Comparison of ENCODE assay signal across 22 cellular contexts in the genomic region with DNA sequence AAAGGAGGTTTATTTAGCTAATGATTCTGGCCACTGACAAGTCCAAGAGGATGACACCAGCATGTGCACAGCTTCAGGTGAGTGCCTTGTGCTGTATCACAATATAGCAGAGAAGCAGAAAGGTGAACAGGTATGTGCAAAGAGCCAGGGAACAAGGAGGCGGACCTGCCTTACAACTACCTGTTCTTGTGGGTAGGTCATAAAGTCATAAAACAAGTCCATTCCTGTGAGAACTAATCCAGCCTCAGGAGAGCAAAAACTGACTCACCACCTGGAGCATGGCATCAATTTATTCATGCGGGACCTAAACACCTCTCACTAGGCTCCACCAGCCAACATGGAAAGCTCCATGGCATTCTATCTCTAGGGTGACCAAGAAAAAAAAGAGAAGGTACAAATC.
A peak's percentile ranks its signal among the peaks of the same experiment; 100 is the strongest.
DNase-seq lines count a peak whose midpoint lies in the region; ATAC-seq and TF ChIP-seq lines count a peak whose summit lies in the region.
"Had no signal": no experiment of that assay in that cellular context is flagged by ENCODE, and none has a peak within 500 bp of the region (broad histone marks: within the 10 kb centered on the region; RNA-seq: fewer than 3 reads in every experiment).

No MANE protein-coding gene starts in this region.

- TF ChIP-seq POLR2A in right lobe of liver (IDR thresholded peaks at IDR 0.05), result no peak

- no peak overlapping the region for H3K27ac Mint-ChIP-seq in chondrocyte (ENCODE audit: unreplicated experiment)
- H3K27ac Mint-ChIP-seq: CD14-positive monocyte had no signal

- TF ChIP-seq CTCF in epithelial cell of esophagus (IDR thresholded peaks at IDR 0.05; ENCODE audit: insufficient read depth, low read depth, low read length, missing control alignments) (no peak), mucosa of descending colon (IDR thresholded peaks at IDR 0.05) (no peak), right lobe of liver (IDR thresholded peaks at IDR 0.05) (no peak), chondrocyte (IDR thresholded peaks at IDR 0.05) (no peak)

- H3K4me3 ChIP-seq in epithelial cell of esophagus (ENCODE audit: low read length) (no peak overlapping the region), mucosa of descending colon (no peak overlapping the region), right lobe of liver (no peak overlapping the region)
- H3K4me3 ChIP-seq: A549, GM12878, GM23248, SK-N-MC had no signal

- H3K9me3 Mint-ChIP-seq in chondrocyte (ENCODE audit: low read depth), result peaks cover 4% of the 10 kb centered on the region

- H3K4me3 Mint-ChIP-seq in chondrocyte (ENCODE audit: unreplicated experiment), result no peak overlapping the region
- H3K4me3 Mint-ChIP-seq: CD14-positive monocyte had no signal

- no peaks in the 10 kb centered on the region for H3K36me3 Mint-ChIP-seq in chondrocyte (ENCODE audit: low read depth)
- H3K36me3 Mint-ChIP-seq: CD14-positive monocyte had no signal

- H3K27me3 Mint-ChIP-seq in chondrocyte (ENCODE audit: low read depth), result no peaks in the 10 kb centered on the region

- no peak overlapping the region for H3K27ac ChIP-seq in right lobe of liver
- H3K27ac ChIP-seq: A549, GM23248, SK-N-MC had no signal

- H3K36me3 ChIP-seq in mucosa of descending colon (ENCODE audit: low read depth) (no peaks in the 10 kb centered on the region), right lobe of liver (no peaks in the 10 kb centered on the region)

- peak; percentile 100 for ATAC-seq in mucosa of descending colon
- no peak for ATAC-seq in right lobe of liver
- ATAC-seq: A549, GM12878, PC-3, Right ventricle myocardium inferior had no signal

- no peaks in the 10 kb centered on the region for H3K4me1 ChIP-seq in mucosa of descending colon (ENCODE audit: low read depth)
- no peaks in the 10 kb centered on the region for H3K4me1 ChIP-seq in right lobe of liver
- H3K4me1 ChIP-seq: A549 had no signal

- 83% methylated on average over 2 of the region's 2 CpGs for WGBS in right lobe of liver (ENCODE audit: insufficient coverage, low coverage, low lambda C conversion rate, missing lambda C conversion rate)

- DNase-seq in DMS53 treated with DMSO at 0.1 percent for 48 hours (lab: John Stamatoyannopoulos, UW; ENCODE audit: unreplicated experiment) (peak; percentile 89), NCI-H510A (lab: John Stamatoyannopoulos, UW) (peak; percentile 91), epithelial cell of esophagus (ENCODE audit: low read depth) (peak; percentile 95), mucosa of descending colon (peak in 2 of 3 donors; percentile 37 to 66), right lobe of liver (no peak), hepatic stellate cell (ENCODE audit: low spot score) (no peak), chondrocyte (ENCODE audit: low spot score) (no peak)
- no peak for DNase-seq in stimulated activated CD4-positive, alpha-beta T cell treated with anti-CD3 and anti-CD28 coated beads, Interleukin-4, amount 100 ng/mL, for 4 hours
- DNase-seq: COR-L47, DMS79, GM23248, KG1, NCI-H1092, NCI-H187 treated with DMSO at 0.1 percent for 48 hours, NCI-H2227 treated with DMSO at 0.1 percent for 48 hours, NCI-H526 treated with DMSO at 0.1 percent for 48 hours, PC-3 had no signal

- no peaks in the 10 kb centered on the region for H3K9me3 ChIP-seq in mucosa of descending colon
- no peaks in the 10 kb centered on the region for H3K9me3 ChIP-seq in right lobe of liver
- H3K9me3 ChIP-seq: A549 had no signal

- H3K27me3 ChIP-seq in right lobe of liver, result no peaks in the 10 kb centered on the region

- H3K4me1 Mint-ChIP-seq in chondrocyte (ENCODE audit: low read depth), result peaks cover 2% of the 10 kb centered on the region
- H3K4me1 Mint-ChIP-seq: CD14-positive monocyte had no signal

- intact Hi-C loops in mucosa of descending colon (cut with DNase I, micrococcal nuclease) (no loop called here), right lobe of liver (cut with DNase I) (no loop called here)

Comparison
In these comparisons a context has a peak if more than half of its experiments do, and no peak if none do; other contexts are left out.
1. DNase-seq: peak in DMS53 treated with DMSO at 0.1 percent for 48 hours (single experiment), NCI-H510A (single experiment), epithelial cell of esophagus (single experiment) and mucosa of descending colon (2 of 3); none in right lobe of liver (0 of 3), hepatic stellate cell (single experiment), stimulated activated CD4-positive, alpha-beta T cell treated with anti-CD3 and anti-CD28 coated beads, Interleukin-4, amount 100 ng/mL, for 4 hours (0 of 2) and chondrocyte (single experiment).